ENCODE assay signal across 8 cellular contexts in genomic region chr4:86934147-86934771, GRCh38. TPM values are rescaled to one million over a fixed set of nuclear protein-coding genes. Genes with fewer than 3 reads are reported as not detected.
DNase-seq lines count a peak whose midpoint lies in the region; ATAC-seq and TF ChIP-seq lines count a peak whose summit lies in the region.

No MANE protein-coding gene starts in this region.

- H3K27ac Mint-ChIP-seq in activated CD4-positive, alpha-beta T cell treated with anti-CD3 and anti-CD28 coated beads, Interleukin-2, amount 10 ng/mL, durations not matched to agents 24 days and 14 days = peak overlapping the region; percentile 92
- peak overlapping the region; percentile 84 for H3K27ac Mint-ChIP-seq in activated B cell treated with CpG ODN at 0.5 μM for 24 hours

- no peaks in the 10 kb centered on the region for H3K36me3 Mint-ChIP-seq in activated CD4-positive, alpha-beta T cell treated with anti-CD3 and anti-CD28 coated beads, Interleukin-2, amount 10 ng/mL, durations not matched to agents 24 days and 14 days (ENCODE audit: low read depth)
- H3K36me3 Mint-ChIP-seq in activated B cell treated with CpG ODN at 0.5 μM for 24 hours (ENCODE audit: low read depth) = peaks cover 14% of the 10 kb centered on the region

- ATAC-seq in activated B cell treated with CpG ODN at 0.5 μM for 24 hours (ENCODE audit: low read depth) (no peak), foreskin keratinocyte (no peak), sciatic nerve (peak; percentile 5), HG03354 (IDR thresholded peaks at IDR 0.05; ENCODE audit: poor library complexity, severe bottlenecking, unreplicated experiment) (no peak), GM21529 (IDR thresholded peaks at IDR 0.05; ENCODE audit: unreplicated experiment) (no peak)

- H3K27me3 Mint-ChIP-seq in activated CD4-positive, alpha-beta T cell treated with anti-CD3 and anti-CD28 coated beads, Interleukin-2, amount 10 ng/mL, durations not matched to agents 24 days and 14 days = no peaks in the 10 kb centered on the region
- no peaks in the 10 kb centered on the region for H3K27me3 Mint-ChIP-seq in activated B cell treated with CpG ODN at 0.5 μM for 24 hours

- peaks cover 20% of the 10 kb centered on the region for H3K4me1 ChIP-seq in foreskin keratinocyte

- peak; percentile 72 for DNase-seq in activated CD4-positive, alpha-beta T cell treated with anti-CD3 and anti-CD28 coated beads, Interleukin-2, amount 10 ng/mL, durations not matched to agents 24 days and 14 days
- no peak for DNase-seq in activated CD4-positive, alpha-beta T cell treated with anti-CD3 and anti-CD28 coated beads for 1 hour
- DNase-seq in activated B cell treated with CpG ODN at 0.5 μM for 24 hours = no peak
- no peak for DNase-seq in foreskin keratinocyte
- DNase-seq in sciatic nerve (ENCODE audit: low spot score) = no peak
- no peak for DNase-seq in HEK293T (ENCODE audit: extremely low spot score)

- peak overlapping the region; percentile 82 for H3K27ac ChIP-seq in foreskin keratinocyte

- peaks cover 41% of the 10 kb centered on the region for H3K4me1 Mint-ChIP-seq in activated CD4-positive, alpha-beta T cell treated with anti-CD3 and anti-CD28 coated beads, Interleukin-2, amount 10 ng/mL, durations not matched to agents 24 days and 14 days
- peaks cover 49% of the 10 kb centered on the region for H3K4me1 Mint-ChIP-seq in activated B cell treated with CpG ODN at 0.5 μM for 24 hours

- no peaks in the 10 kb centered on the region for H3K9me3 Mint-ChIP-seq in activated CD4-positive, alpha-beta T cell treated with anti-CD3 and anti-CD28 coated beads, Interleukin-2, amount 10 ng/mL, durations not matched to agents 24 days and 14 days
- no peaks in the 10 kb centered on the region for H3K9me3 Mint-ChIP-seq in activated B cell treated with CpG ODN at 0.5 μM for 24 hours

- POLR2A ChIA-PET in activated B cell treated with CpG ODN at 0.5 μM for 24 hours (lab: Charles Lee) (interaction anchor here (0.9 to 8.9 kb wide), 19 partner anchors 10 to 1350 kb away, joined by 3 to 256 read pairs (median 7); partner anchors contain the start of genes HSD17B11, KLHL8 and PPM1K), HEK293T (lab: Yijun Ruan, JAX) (interaction anchor here (0.6 to 2.9 kb wide), 18 partner anchors 9 to 183 kb away, joined by 3 to 33 read pairs (median 3); no protein-coding TSS in a partner anchor)

- H3K4me3 Mint-ChIP-seq in activated CD4-positive, alpha-beta T cell treated with anti-CD3 and anti-CD28 coated beads, Interleukin-2, amount 10 ng/mL, durations not matched to agents 24 days and 14 days = peak overlapping the region; percentile 94
- peak overlapping the region; percentile 89 for H3K4me3 Mint-ChIP-seq in activated B cell treated with CpG ODN at 0.5 μM for 24 hours

- intact Hi-C loops in activated CD4-positive, alpha-beta T cell treated with anti-CD3 and anti-CD28 coated beads, Interleukin-2, amount 10 ng/mL, durations not matched to agents 24 days and 14 days (cut with micrococcal nuclease) = loop anchor here (1.0 to 10.0 kb wide), 5 partner anchors 159 to 1451 kb away; partner anchors contain the start of genes KLHL8, NUDT9 and PPM1K
- intact Hi-C loops in activated B cell treated with CpG ODN at 0.5 μM for 24 hours (cut with micrococcal nuclease) (loop anchor here (1.0 to 10.0 kb wide), 8 partner anchors 12 to 1661 kb away; partner anchors contain the start of genes HERC3, HSD17B11, KLHL8 and NUDT9), sciatic nerve (cut with DNase I) (loop anchor here (10.0 kb wide), 1 partner anchor 71 kb away; no protein-coding TSS in a partner anchor)

- CTCF ChIA-PET in activated B cell treated with CpG ODN at 0.5 μM for 24 hours (lab: Charles Lee) (interaction anchor here (0.7 to 6.7 kb wide), 14 partner anchors 11 to 285 kb away, joined by 3 to 68 read pairs (median 4); no protein-coding TSS in a partner anchor), HEK293T (lab: Yijun Ruan, JAX) (interaction anchor here (0.9 kb wide), 1 partner anchor 12 kb away, joined by 9 read pairs; no protein-coding TSS in a partner anchor)

- no peaks in the 10 kb centered on the region for H3K27me3 ChIP-seq in foreskin keratinocyte

- TF ChIP-seq CTCF in activated B cell treated with CpG ODN at 0.5 μM for 24 hours (IDR thresholded peaks at IDR 0.05) (no peak), foreskin keratinocyte (conservative IDR thresholded peaks at IDR 0.05) (no peak)

TF ChIP-seq in HEK293T, 16 proteins besides CTCF, POLR2A, EP300 and RAD21:
- no peak for TF ChIP-seq TARDBP (IDR thresholded peaks at IDR 0.05)
- no peak for TF ChIP-seq CTBP1 (IDR thresholded peaks at IDR 0.05; ENCODE audit: borderline replicate concordance)
- no peak for TF ChIP-seq FOXM1 (IDR thresholded peaks at IDR 0.05; ENCODE audit: borderline replicate concordance)
- TF ChIP-seq ELF4 (IDR thresholded peaks at IDR 0.05) = no peak
- TF ChIP-seq HDGF (IDR thresholded peaks at IDR 0.05; ENCODE audit: borderline replicate concordance) = no peak
- TF ChIP-seq LEF1 (IDR thresholded peaks at IDR 0.05; ENCODE audit: borderline replicate concordance) = no peak
- TF ChIP-seq L3MBTL2 (conservative IDR thresholded peaks at IDR 0.05) = no peak
- no peak for TF ChIP-seq SUZ12 (IDR thresholded peaks at IDR 0.05)
- TF ChIP-seq ZNF384 (IDR thresholded peaks at IDR 0.05) = no peak
- no peak for TF ChIP-seq PKNOX1 (IDR thresholded peaks at IDR 0.05)
- TF ChIP-seq BHLHE40 (IDR thresholded peaks at IDR 0.05; ENCODE audit: borderline replicate concordance) = no peak
- TF ChIP-seq NFRKB (IDR thresholded peaks at IDR 0.05) = no peak
- TF ChIP-seq FOXA1 (IDR thresholded peaks at IDR 0.05) = no peak
TF ChIP-seq in HEK293T: peak in this region for 0.

RNA-seq across cellular contexts. Expression of gene AFF1, which starts 0.6 kb away (rescaled TPM):
- 44.0 and 44.3 TPM in 2 replicates for total RNA-seq in activated CD4-positive, alpha-beta T cell treated with anti-CD3 and anti-CD28 coated beads, Interleukin-2, amount 10 ng/mL, durations not matched to agents 24 days and 14 days
- 60.0 and 60.8 TPM in 2 replicates for total RNA-seq in activated B cell treated with CpG ODN at 0.5 μM for 24 hours
- 16.4 and 19.5 TPM in 2 replicates for total RNA-seq in foreskin keratinocyte
- 2.3 and 2.7 TPM in 2 replicates for polyA plus RNA-seq in foreskin keratinocyte
- total RNA-seq in sciatic nerve = 121 TPM

RNA-seq across cellular contexts. Expression of gene C4orf36, which starts 42.0 kb away (rescaled TPM):
- total RNA-seq in activated CD4-positive, alpha-beta T cell treated with anti-CD3 and anti-CD28 coated beads, Interleukin-2, amount 10 ng/mL, durations not matched to agents 24 days and 14 days = not detected in 2 replicates
- not detected in 2 replicates for total RNA-seq in activated B cell treated with CpG ODN at 0.5 μM for 24 hours
- total RNA-seq in foreskin keratinocyte = 2.8 and 3.2 TPM in 2 replicates
- 3.2 and 3.9 TPM in 2 replicates for polyA plus RNA-seq in foreskin keratinocyte
- 0.49 TPM for total RNA-seq in sciatic nerve
